1 cellular context compared by ENCODE assay signal in genomic region chr5:38551020-38552017, GRCh38.
TF ChIP-seq lines count a peak whose summit lies in the region.

No MANE protein-coding gene starts in this region.

TF ChIP-seq in HepG2, 621 proteins besides CTCF, POLR2A, EP300 and RAD21 (continued from another document):
- TF ChIP-seq ZNF687 (CRISPR knock-in tag; IDR thresholded peaks at IDR 0.05) (peak; percentile 39), ZMYM4 (CRISPR knock-in tag; IDR thresholded peaks at IDR 0.05) (0 out of 2 replicates have a peak, but pooled peaks have one; percentile 22), PLSCR1 (CRISPR knock-in tag; IDR thresholded peaks at IDR 0.05; ENCODE audit: borderline replicate concordance) (no peak), HOXA5 (CRISPR knock-in tag; IDR thresholded peaks at IDR 0.05) (no peak), ZIK1 (CRISPR knock-in tag; IDR thresholded peaks at IDR 0.05; ENCODE audit: borderline replicate concordance, low read depth) (no peak), HMGXB4 (CRISPR knock-in tag; IDR thresholded peaks at IDR 0.05; ENCODE audit: borderline replicate concordance in 1 of 2, low read depth in 1 of 2) (0 out of 4 replicates have a peak, but pooled peaks of 1 of the 2 experiments have one; percentile 57), XRCC5 (optimal IDR thresholded peaks at IDR 0.05; ENCODE audit: low read length) (no peak), HDAC2 (CRISPR knock-in tag; IDR thresholded peaks at IDR 0.05) (no peak), NFKB2 (CRISPR knock-in tag; IDR thresholded peaks at IDR 0.05; ENCODE audit: borderline replicate concordance) (no peak), SPEN (CRISPR knock-in tag; IDR thresholded peaks at IDR 0.05; ENCODE audit: low read depth) (no peak), SNAI1 (CRISPR knock-in tag; IDR thresholded peaks at IDR 0.05; ENCODE audit: borderline replicate concordance) (no peak), HOMEZ (CRISPR knock-in tag; IDR thresholded peaks at IDR 0.05; ENCODE audit: low read depth) (0 out of 2 replicates have a peak, but pooled peaks have one; percentile 26), NR2F2 (IDR thresholded peaks at IDR 0.05; ENCODE audit: borderline replicate concordance, low read depth) (no peak), FOXP1 (IDR thresholded peaks at IDR 0.05) (no peak), FOXP1 (CRISPR knock-in tag; IDR thresholded peaks at IDR 0.05) (no peak), ARID3A (IDR thresholded peaks at IDR 0.05; ENCODE audit: low read depth, low read length) (peak; percentile 73), FOXJ3 (CRISPR knock-in tag; IDR thresholded peaks at IDR 0.05; ENCODE audit: borderline replicate concordance) (0 out of 2 replicates have a peak, but pooled peaks have one; percentile 25), RARG (CRISPR knock-in tag; IDR thresholded peaks at IDR 0.05; ENCODE audit: low read depth) (no peak), BCL3 (CRISPR knock-in tag; IDR thresholded peaks at IDR 0.05) (no peak), TAF15 (IDR thresholded peaks at IDR 0.05; ENCODE audit: low read depth, low read length, poor library complexity, severe bottlenecking) (no peak), ZMAT5 (CRISPR knock-in tag; IDR thresholded peaks at IDR 0.05; ENCODE audit: borderline replicate concordance, low read depth) (no peak), MIXL1 (CRISPR knock-in tag; IDR thresholded peaks at IDR 0.05) (0 out of 2 replicates have a peak, but pooled peaks have one; percentile 31), SRY (CRISPR knock-in tag; IDR thresholded peaks at IDR 0.05) (no peak), AFF4 (CRISPR knock-in tag; IDR thresholded peaks at IDR 0.05) (no peak), CC2D1A (CRISPR knock-in tag; IDR thresholded peaks at IDR 0.05) (no peak), FOXK2 (IDR thresholded peaks at IDR 0.05) (no peak), ZGPAT (CRISPR knock-in tag; IDR thresholded peaks at IDR 0.05) (0 out of 2 replicates have a peak, but pooled peaks have one; percentile 21), SMC3 (IDR thresholded peaks at IDR 0.05; ENCODE audit: low read length) (peak; percentile 91), ZNF235 (CRISPR knock-in tag; IDR thresholded peaks at IDR 0.05; ENCODE audit: borderline replicate concordance) (no peak), PCBP1 (IDR thresholded peaks at IDR 0.05; ENCODE audit: borderline replicate concordance, low read depth, low read length) (no peak), SP140L (CRISPR knock-in tag; IDR thresholded peaks at IDR 0.05; ENCODE audit: borderline replicate concordance) (no peak), TBX2 (CRISPR knock-in tag; IDR thresholded peaks at IDR 0.05; ENCODE audit: borderline replicate concordance) (0 out of 2 replicates have a peak, but pooled peaks have one; percentile 30), POGK (CRISPR knock-in tag; conservative IDR thresholded peaks at IDR 0.05) (0 out of 2 replicates have a peak, but pooled peaks have one; percentile 34), SOX6 (IDR thresholded peaks at IDR 0.05) (no peak), SOX6 (CRISPR knock-in tag; IDR thresholded peaks at IDR 0.05) (peak; percentile 26; the same call in 1 of the 2 replicates), JARID2 (CRISPR knock-in tag; IDR thresholded peaks at IDR 0.05; ENCODE audit: insufficient replicate concordance) (no peak), LCORL (IDR thresholded peaks at IDR 0.05) (no peak), LCORL (CRISPR knock-in tag; IDR thresholded peaks at IDR 0.05) (peak; percentile 34; the same call in 1 of the 2 replicates), ZNF501 (CRISPR knock-in tag; IDR thresholded peaks at IDR 0.05) (no peak), ZNF496 (CRISPR knock-in tag; IDR thresholded peaks at IDR 0.05; ENCODE audit: insufficient replicate concordance) (no peak)
